1 cellular context compared by ENCODE assay signal in the genomic region with DNA sequence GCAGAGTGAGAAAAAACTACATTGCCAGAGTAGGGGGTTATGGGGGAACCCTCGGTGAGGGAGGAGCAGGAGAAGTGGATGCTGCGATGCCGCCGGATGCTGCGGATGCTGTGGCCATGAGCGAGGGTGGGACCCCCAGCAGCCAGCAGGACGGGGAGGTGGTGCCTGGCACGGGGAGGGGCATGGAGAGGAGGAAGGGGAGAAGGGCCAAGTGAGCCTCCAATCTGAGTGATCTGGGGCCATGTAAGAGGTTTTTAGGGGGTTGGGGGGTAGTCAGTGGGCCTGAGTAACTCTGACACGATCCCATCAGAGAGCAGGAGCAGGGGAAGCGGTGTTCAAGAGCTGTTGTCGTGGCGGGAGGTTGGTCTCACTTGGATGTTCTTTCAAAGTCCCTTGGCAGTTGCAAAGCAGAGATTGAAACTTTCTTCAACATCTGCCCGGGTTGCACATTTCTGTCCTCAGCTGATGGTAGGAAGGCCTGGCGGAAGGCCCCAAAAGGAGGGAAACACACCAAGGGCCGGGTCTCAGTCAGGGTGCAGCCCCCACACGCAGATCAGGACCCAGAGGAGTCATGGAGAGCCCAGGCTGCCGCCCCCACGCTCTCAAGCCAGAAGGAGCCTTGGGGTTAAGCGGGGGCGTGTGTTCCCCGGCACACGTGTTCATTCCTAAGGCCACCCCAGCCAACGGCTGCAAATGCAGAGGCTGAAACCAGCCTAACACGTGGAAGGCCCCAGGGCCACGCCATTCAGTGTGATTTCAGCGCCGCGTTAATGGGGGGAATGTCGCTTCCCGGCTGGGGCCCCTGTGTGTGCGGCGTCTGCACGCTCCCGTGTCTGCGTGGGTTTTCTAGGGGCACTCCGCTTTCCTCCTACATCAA.
TF ChIP-seq lines count a peak whose summit lies in the region.

No MANE protein-coding gene starts in this region.

TF ChIP-seq in IMR-90, 13 proteins besides CTCF, POLR2A, EP300 and RAD21:
- TF ChIP-seq CHD1 (IDR thresholded peaks at IDR 0.05; ENCODE audit: low read depth, low read length) (no peak), FOS (IDR thresholded peaks at IDR 0.05; ENCODE audit: low read depth, low read length) (no peak), RFX5 (IDR thresholded peaks at IDR 0.05; ENCODE audit: low read depth, low read length) (no peak), MAFK (IDR thresholded peaks at IDR 0.05; ENCODE audit: low read depth, low read length) (no peak)
- TF ChIP-seq, protein P1, sequence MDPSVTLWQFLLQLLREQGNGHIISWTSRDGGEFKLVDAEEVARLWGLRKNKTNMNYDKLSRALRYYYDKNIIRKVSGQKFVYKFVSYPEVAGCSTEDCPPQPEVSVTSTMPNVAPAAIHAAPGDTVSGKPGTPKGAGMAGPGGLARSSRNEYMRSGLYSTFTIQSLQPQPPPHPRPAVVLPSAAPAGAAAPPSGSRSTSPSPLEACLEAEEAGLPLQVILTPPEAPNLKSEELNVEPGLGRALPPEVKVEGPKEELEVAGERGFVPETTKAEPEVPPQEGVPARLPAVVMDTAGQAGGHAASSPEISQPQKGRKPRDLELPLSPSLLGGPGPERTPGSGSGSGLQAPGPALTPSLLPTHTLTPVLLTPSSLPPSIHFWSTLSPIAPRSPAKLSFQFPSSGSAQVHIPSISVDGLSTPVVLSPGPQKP (IDR thresholded peaks at IDR 0.05; ENCODE audit: borderline replicate concordance, low read depth, low read length) = no peak
